2 cellular contexts compared by ENCODE assay signal in genomic region chr20:62230276-62230675, GRCh38.
TF ChIP-seq lines count a peak whose summit lies in the region.

No MANE protein-coding gene starts in this region.

TF ChIP-seq in HepG2, 621 proteins besides CTCF, POLR2A, EP300 and RAD21:
- TF ChIP-seq RBAK (CRISPR knock-in tag; IDR thresholded peaks at IDR 0.05) (no peak), FOXK2 (IDR thresholded peaks at IDR 0.05) (peak; percentile 64; the same call in 1 of the 2 replicates), LCORL (IDR thresholded peaks at IDR 0.05) (peak; percentile 81), LCORL (CRISPR knock-in tag; IDR thresholded peaks at IDR 0.05) (no peak), CREB1 (IDR thresholded peaks at IDR 0.05) (peak; percentile 17; the same call in 1 of the 2 replicates), CREB1 (CRISPR knock-in tag; IDR thresholded peaks at IDR 0.05) (no peak), IKZF1 (IDR thresholded peaks at IDR 0.05) (peak; percentile 99), ZNF207 (IDR thresholded peaks at IDR 0.05; ENCODE audit: borderline replicate concordance) (peak; percentile 88; the same call in 1 of the 2 replicates), FOXA1 (IDR thresholded peaks at IDR 0.05) (peak; percentile 65; the same call in 1 of the 2 replicates), FOXA1 (CRISPR knock-in tag; IDR thresholded peaks at IDR 0.05) (no peak), ATF7 (IDR thresholded peaks at IDR 0.05) (peak; percentile 48), ATF7 (CRISPR knock-in tag; IDR thresholded peaks at IDR 0.05) (no peak), FOXP1 (IDR thresholded peaks at IDR 0.05) (peak; percentile 83), FOXP1 (CRISPR knock-in tag; IDR thresholded peaks at IDR 0.05) (no peak), SP1 (IDR thresholded peaks at IDR 0.05) (peak; percentile 62; the same call in 1 of the 2 replicates), SP1 (CRISPR knock-in tag; IDR thresholded peaks at IDR 0.05) (no peak), ATM (IDR thresholded peaks at IDR 0.05; ENCODE audit: borderline replicate concordance) (peak; percentile 96; the same call in 1 of the 2 replicates), NONO (IDR thresholded peaks at IDR 0.05) (peak; percentile 97), NONO (CRISPR knock-in tag; conservative IDR thresholded peaks at IDR 0.05) (no peak), NBN (conservative IDR thresholded peaks at IDR 0.05) (peak; percentile 98), CREM (IDR thresholded peaks at IDR 0.05) (no peak), CREM (CRISPR knock-in tag; IDR thresholded peaks at IDR 0.05) (no peak), RAD51 (IDR thresholded peaks at IDR 0.05; ENCODE audit: borderline replicate concordance) (0 out of 2 replicates have a peak, but pooled peaks have one; percentile 37), MNT (IDR thresholded peaks at IDR 0.05) (no peak), ZNF282 (IDR thresholded peaks at IDR 0.05; ENCODE audit: partially characterized antibody) (peak; percentile 89)
- TF ChIP-seq, protein P1, sequence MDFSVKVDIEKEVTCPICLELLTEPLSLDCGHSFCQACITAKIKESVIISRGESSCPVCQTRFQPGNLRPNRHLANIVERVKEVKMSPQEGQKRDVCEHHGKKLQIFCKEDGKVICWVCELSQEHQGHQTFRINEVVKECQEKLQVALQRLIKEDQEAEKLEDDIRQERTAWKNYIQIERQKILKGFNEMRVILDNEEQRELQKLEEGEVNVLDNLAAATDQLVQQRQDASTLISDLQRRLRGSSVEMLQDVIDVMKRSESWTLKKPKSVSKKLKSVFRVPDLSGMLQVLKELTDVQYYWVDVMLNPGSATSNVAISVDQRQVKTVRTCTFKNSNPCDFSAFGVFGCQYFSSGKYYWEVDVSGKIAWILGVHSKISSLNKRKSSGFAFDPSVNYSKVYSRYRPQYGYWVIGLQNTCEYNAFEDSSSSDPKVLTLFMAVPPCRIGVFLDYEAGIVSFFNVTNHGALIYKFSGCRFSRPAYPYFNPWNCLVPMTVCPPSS (IDR thresholded peaks at IDR 0.05), result no peak

TF ChIP-seq in GM12878, 131 proteins besides CTCF, POLR2A, EP300 and RAD21:
- TF ChIP-seq, protein P2, sequence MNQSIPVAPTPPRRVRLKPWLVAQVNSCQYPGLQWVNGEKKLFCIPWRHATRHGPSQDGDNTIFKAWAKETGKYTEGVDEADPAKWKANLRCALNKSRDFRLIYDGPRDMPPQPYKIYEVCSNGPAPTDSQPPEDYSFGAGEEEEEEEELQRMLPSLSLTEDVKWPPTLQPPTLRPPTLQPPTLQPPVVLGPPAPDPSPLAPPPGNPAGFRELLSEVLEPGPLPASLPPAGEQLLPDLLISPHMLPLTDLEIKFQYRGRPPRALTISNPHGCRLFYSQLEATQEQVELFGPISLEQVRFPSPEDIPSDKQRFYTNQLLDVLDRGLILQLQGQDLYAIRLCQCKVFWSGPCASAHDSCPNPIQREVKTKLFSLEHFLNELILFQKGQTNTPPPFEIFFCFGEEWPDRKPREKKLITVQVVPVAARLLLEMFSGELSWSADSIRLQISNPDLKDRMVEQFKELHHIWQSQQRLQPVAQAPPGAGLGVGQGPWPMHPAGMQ (IDR thresholded peaks at IDR 0.05; ENCODE audit: borderline replicate concordance), result 0 out of 2 replicates have a peak, but pooled peaks have one; percentile 29
- no peak for TF ChIP-seq ZNF384 (IDR thresholded peaks at IDR 0.05; ENCODE audit: borderline replicate concordance, low read depth, low read length)
